ENCODE assay signal across 22 cellular contexts in genomic region chr7:392822-393221, GRCh38.
DNase-seq lines count a peak whose midpoint lies in the region; ATAC-seq and TF ChIP-seq lines count a peak whose summit lies in the region.
"Had no signal": no experiment of that assay in that cellular context is flagged by ENCODE, and none has a peak within 500 bp of the region (broad histone marks: within the 10 kb centered on the region; RNA-seq: fewer than 3 reads in every experiment).

No MANE protein-coding gene starts in this region.

- DNase-seq in Right ventricle myocardium inferior (ENCODE audit: missing footprints): peak; percentile 5
- no peak for DNase-seq in left ventricle myocardium superior
- no peak for DNase-seq in RWPE1 (ENCODE audit: low spot score)
- no peak for DNase-seq in stimulated activated naive CD8-positive, alpha-beta T cell treated with anti-CD3 and anti-CD28 coated beads, Interleukin-15, Interleukin-2, amounts not matched to agents 100 U/mL and 50 U/mL, for 24 hours
- no peak for DNase-seq in COLO668 (lab: John Stamatoyannopoulos, UW; ENCODE audit: unreplicated experiment)
- DNase-seq: AML-193; CD4-positive, alpha-beta T cell; CD8-positive, alpha-beta T cell; COR-L47; DMS 273 treated with DMSO at 0.1 percent for 48 hours; DMS153; DMS53; DMS79; DND-41; EL; GDM1 had no signal

- no peak for TF ChIP-seq CTCF in HEK293 (tag by site-specific recombination; IDR thresholded peaks at IDR 0.05)
- no peak for TF ChIP-seq CTCF in RWPE1 (conservative IDR thresholded peaks at IDR 0.05; ENCODE audit: low read depth)

- no peak for ATAC-seq in Right ventricle myocardium inferior
- ATAC-seq in left ventricle myocardium superior: no peak
- ATAC-seq in stimulated activated naive CD8-positive, alpha-beta T cell treated with anti-CD3 and anti-CD28 coated beads, Interleukin-15, Interleukin-2, amounts not matched to agents 100 U/mL and 50 U/mL, for 24 hours: no peak
- ATAC-seq: CD8-positive, alpha-beta T cell; GM12878 had no signal

- POLR2A ChIA-PET in HEK293 (lab: Yijun Ruan, JAX) (no interaction called here), RWPE1 (lab: Yijun Ruan, JAX; ENCODE audit: low non-redundant PET) (no interaction called here)

- H3K4me3 ChIP-seq in HEK293 (ENCODE audit: low read depth, low read length): no peak overlapping the region
- H3K4me3 ChIP-seq: A549; BLaER1 treated with 17β-estradiol and CSF1 and Interleukin-3, amounts not matched to agents 10 nM and 100 nM; GM12878 had no signal

- H3K4me1 ChIP-seq in HEK293 (ENCODE audit: control insufficient read depth, insufficient read depth, low read length): no peaks in the 10 kb centered on the region
- H3K4me1 ChIP-seq: A549 had no signal

- H3K27ac ChIP-seq in HEK293 (ENCODE audit: extremely low read depth, low read depth, low read length): no peak overlapping the region
- H3K27ac ChIP-seq in RWPE1: peak overlapping the region; percentile 93; the same call in 1 of the 2 replicates
- H3K27ac ChIP-seq: 22Rv1; A549; BLaER1 treated with 17β-estradiol and CSF1 and Interleukin-3, amounts not matched to agents 10 nM and 100 nM; C4-2B had no signal

- H3K36me3 ChIP-seq in HEK293 (ENCODE audit: control insufficient read depth in 2 of 2, insufficient read depth in 1 of 2, low read length in 2 of 2): no peaks in the 10 kb centered on the region
- H3K36me3 ChIP-seq: BLaER1 treated with 17β-estradiol and CSF1 and Interleukin-3, amounts not matched to agents 10 nM and 100 nM had no signal

- CTCF ChIA-PET in HEK293 (lab: Yijun Ruan, JAX) (no interaction called here), RWPE1 (lab: Yijun Ruan, JAX) (no interaction called here)

- no peaks in the 10 kb centered on the region; the same call in 1 of the 2 replicates for H3K9me3 ChIP-seq in HEK293 (ENCODE audit: control insufficient read depth, insufficient read depth, low read depth, low read length)

- intact Hi-C loops in Right ventricle myocardium inferior (cut with DNase I): no loop called here
- intact Hi-C loops in left ventricle myocardium superior (cut with micrococcal nuclease): no loop called here

TF ChIP-seq in HEK293, 187 proteins besides CTCF, POLR2A, EP300 and RAD21:
- TF ChIP-seq ZNF610 (tag by site-specific recombination; IDR thresholded peaks at IDR 0.05; ENCODE audit: borderline replicate concordance): no peak
- TF ChIP-seq, protein P1, sequence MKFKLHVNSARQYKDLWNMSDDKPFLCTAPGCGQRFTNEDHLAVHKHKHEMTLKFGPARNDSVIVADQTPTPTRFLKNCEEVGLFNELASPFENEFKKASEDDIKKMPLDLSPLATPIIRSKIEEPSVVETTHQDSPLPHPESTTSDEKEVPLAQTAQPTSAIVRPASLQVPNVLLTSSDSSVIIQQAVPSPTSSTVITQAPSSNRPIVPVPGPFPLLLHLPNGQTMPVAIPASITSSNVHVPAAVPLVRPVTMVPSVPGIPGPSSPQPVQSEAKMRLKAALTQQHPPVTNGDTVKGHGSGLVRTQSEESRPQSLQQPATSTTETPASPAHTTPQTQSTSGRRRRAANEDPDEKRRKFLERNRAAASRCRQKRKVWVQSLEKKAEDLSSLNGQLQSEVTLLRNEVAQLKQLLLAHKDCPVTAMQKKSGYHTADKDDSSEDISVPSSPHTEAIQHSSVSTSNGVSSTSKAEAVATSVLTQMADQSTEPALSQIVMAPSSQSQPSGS (tag by site-specific recombination; IDR thresholded peaks at IDR 0.05; ENCODE audit: low read depth): peak; percentile 71
TF ChIP-seq in HEK293: peak in this region for 1.
